ENCODE assay signal across 1 cellular context in genomic region chr19:13082192-13083007, GRCh38.
TF ChIP-seq lines count a peak whose summit lies in the region.

No MANE protein-coding gene starts in this region.

TF ChIP-seq in K562, 482 proteins besides CTCF, POLR2A, EP300 and RAD21:
- no peak for TF ChIP-seq ZNF830 (CRISPR knock-in tag; IDR thresholded peaks at IDR 0.05)
- 0 out of 2 replicates have a peak, but pooled peaks have one; percentile 44 for TF ChIP-seq SMC3 (conservative IDR thresholded peaks at IDR 0.05; ENCODE audit: insufficient read depth, low read depth, low read length)
- peak; percentile 34; the same call in 1 of the 2 replicates for TF ChIP-seq CEBPG (CRISPR knock-in tag; IDR thresholded peaks at IDR 0.05)
- no peak for TF ChIP-seq CEBPG (tag; conservative IDR thresholded peaks at IDR 0.05 in 1 of 2, IDR thresholded peaks at IDR 0.05 in 1 of 2)
- TF ChIP-seq ZNF644 (tag; IDR thresholded peaks at IDR 0.05; ENCODE audit: low read depth): no peak
- no peak for TF ChIP-seq MLLT1 (IDR thresholded peaks at IDR 0.05)
- no peak for TF ChIP-seq THRAP3 (IDR thresholded peaks at IDR 0.05; ENCODE audit: borderline replicate concordance)
- TF ChIP-seq CEBPB (tag; IDR thresholded peaks at IDR 0.05): peak; percentile 74
- peak; percentile 42; the same call in 1 of the 2 replicates for TF ChIP-seq CREB3L1 (IDR thresholded peaks at IDR 0.05; ENCODE audit: borderline replicate concordance, low read depth)
- TF ChIP-seq BRD4 (IDR thresholded peaks at IDR 0.05): no peak
- no peak for TF ChIP-seq ZNF121 (CRISPR knock-in tag; conservative IDR thresholded peaks at IDR 0.05)
- TF ChIP-seq NR2C2 (CRISPR knock-in tag; IDR thresholded peaks at IDR 0.05): no peak
- no peak for TF ChIP-seq NR2C2 (tag; IDR thresholded peaks at IDR 0.05)
- TF ChIP-seq TEAD4 (IDR thresholded peaks at IDR 0.05; ENCODE audit: low read length): no peak
- TF ChIP-seq TEAD4 (CRISPR knock-in tag; IDR thresholded peaks at IDR 0.05; ENCODE audit: borderline replicate concordance): no peak
- TF ChIP-seq TCF7L2 (IDR thresholded peaks at IDR 0.05; ENCODE audit: low read depth, low read length): no peak
- TF ChIP-seq ZNF785 (CRISPR knock-in tag; IDR thresholded peaks at IDR 0.05): no peak
- TF ChIP-seq TFE3 (CRISPR knock-in tag; IDR thresholded peaks at IDR 0.05): no peak
- peak; percentile 80 for TF ChIP-seq MYNN (IDR thresholded peaks at IDR 0.05)
- TF ChIP-seq MYNN (CRISPR knock-in tag; IDR thresholded peaks at IDR 0.05): no peak
